ENCODE assay signal across 15 cellular contexts in genomic region chr2:58923869-58924268, GRCh38.
A peak's percentile ranks its signal among the peaks of the same experiment; 100 is the strongest.
DNase-seq lines count a peak whose midpoint lies in the region; ATAC-seq and TF ChIP-seq lines count a peak whose summit lies in the region.
"Had no signal": no experiment of that assay in that cellular context is flagged by ENCODE, and none has a peak within 500 bp of the region (broad histone marks: within the 10 kb centered on the region; RNA-seq: fewer than 3 reads in every experiment).

No MANE protein-coding gene starts in this region.

- DNase-seq in AG09309 (ENCODE audit: low read depth) (peak; percentile 89), HS-5 (ENCODE audit: low read depth) (peak; percentile 78), amniotic stem cell (lab: John Stamatoyannopoulos, UW) (peak; percentile 19), kidney glomerular epithelial cell (lab: John Stamatoyannopoulos, UW) (peak; percentile 81), CD1c-positive myeloid dendritic cell (ENCODE audit: extremely low spot score) (no peak), globus pallidus (ENCODE audit: low spot score) (no peak)
- DNase-seq in activated T-cell treated with anti-CD3 and anti-CD28 coated beads, Interleukin-2, amount 50 U/mL, for 1 hour, result no peak
- DNase-seq: activated CD8-positive, alpha-beta T cell treated with anti-CD3 and anti-CD28 coated beads, Interleukin-2, amount 10 ng/mL, durations not matched to agents 7 days and 5 days; activated naive CD4-positive, alpha-beta T cell treated with anti-CD3 and anti-CD28 coated beads, Interleukin-2, amount 10 ng/mL, durations not matched to agents 7 days and 5 days; kidney; NCI-H1436; NCI-H82; stimulated activated CD4-positive, alpha-beta T cell treated with anti-CD3 and anti-CD28 coated beads, Interleukin-4, amount 100 ng/mL, for 24 hours; stimulated activated naive B cell treated with anti-CD40 and anti-IgM and Interleukin-4, amounts not matched to agents 10 μg/mL and 1 μg/mL and 100 μg/mL, for 72 hours had no signal

- no peak overlapping the region for H3K4me3 ChIP-seq in AG09309 (ENCODE audit: control insufficient read depth, low read depth, low read length)

- TF ChIP-seq CTCF in AG09309 (IDR thresholded peaks at IDR 0.05; ENCODE audit: control insufficient read depth, insufficient read depth, low read depth, low read length, missing control alignments), result no peak

- ATAC-seq in GM21737 (IDR thresholded peaks at IDR 0.05; ENCODE audit: unreplicated experiment), result no peak
- ATAC-seq: activated CD8-positive, alpha-beta T cell treated with anti-CD3 and anti-CD28 coated beads, Interleukin-2, amount 10 ng/mL, durations not matched to agents 7 days and 5 days; stimulated activated naive B cell treated with anti-CD40 and anti-IgM and Interleukin-4, amounts not matched to agents 10 μg/mL and 1 μg/mL and 100 μg/mL, for 72 hours had no signal

Comparison
In these comparisons a context has a peak if more than half of its experiments do, and no peak if none do; other contexts are left out.
1. DNase-seq: peak in AG09309 (single experiment), HS-5 (single experiment), amniotic stem cell (single experiment) and kidney glomerular epithelial cell (single experiment); none in activated T-cell treated with anti-CD3 and anti-CD28 coated beads, Interleukin-2, amount 50 U/mL, for 1 hour (single experiment), CD1c-positive myeloid dendritic cell (single experiment) and globus pallidus (single experiment).